ENCODE assay signal across 10 cellular contexts in genomic region chr1:161096514-161096913, GRCh38. TPM values are rescaled to one million over a fixed set of nuclear protein-coding genes. Genes with fewer than 3 reads are reported as not detected.
A peak's percentile ranks its signal among the peaks of the same experiment; 100 is the strongest.
DNase-seq lines count a peak whose midpoint lies in the region; ATAC-seq and TF ChIP-seq lines count a peak whose summit lies in the region.
"Had no signal": no experiment of that assay in that cellular context is flagged by ENCODE, and none has a peak within 500 bp of the region (broad histone marks: within the 10 kb centered on the region; RNA-seq: fewer than 3 reads in every experiment).

No MANE protein-coding gene starts in this region.

- intact Hi-C loops in posterior cingulate gyrus (cut with DNase I), result loop anchor here (5.0 kb wide), 4 partner anchors 36 to 369 kb away; partner anchors contain the start of genes DEDD and USF1

- H4K20me1 ChIP-seq in smooth muscle cell (ENCODE audit: low read depth), result no peaks in the 10 kb centered on the region

- CTCF ChIA-PET in T-cell (lab: Charles Lee), result interaction anchor here (0.6 to 3.2 kb wide), 11 partner anchors 14 to 99 kb away, joined by 3 to 25 read pairs (median 12); partner anchors contain the start of genes TSTD1 (in 2 of the 2), ARHGAP30 (in 1 of the 2) and USF1 (in 1 of the 2)

- TF ChIP-seq CTCF in foreskin keratinocyte (conservative IDR thresholded peaks at IDR 0.05) (no peak), smooth muscle cell (IDR thresholded peaks at IDR 0.05; ENCODE audit: borderline replicate concordance, insufficient read depth, poor library complexity, severe bottlenecking) (no peak)

- POLR2A ChIA-PET in T-cell (lab: Charles Lee), result interaction anchor here in 1 of 2 donors (1.1 kb wide), 1 partner anchor 51 kb away, joined by 3 read pairs; the partner anchor contains the start of gene USF1

- H3K9me3 Mint-ChIP-seq in T-cell, result no peaks in the 10 kb centered on the region
- no peaks in the 10 kb centered on the region for H3K9me3 Mint-ChIP-seq in activated T-cell treated with anti-CD3 and anti-CD28 coated beads, Interleukin-2, amount 50 U/mL, for 72 hours

- H3K4me3 Mint-ChIP-seq in T-cell, result no peak overlapping the region
- no peak overlapping the region for H3K4me3 Mint-ChIP-seq in activated T-cell treated with anti-CD3 and anti-CD28 coated beads, Interleukin-2, amount 50 U/mL, for 72 hours

- H3K4me3 ChIP-seq in smooth muscle cell, result no peak overlapping the region
- H3K4me3 ChIP-seq: pancreas had no signal

- H3K36me3 Mint-ChIP-seq in T-cell, result peaks cover 5% of the 10 kb centered on the region
- peaks cover 2 to 4% of the 10 kb centered on the region in 2 donors for H3K36me3 Mint-ChIP-seq in activated T-cell treated with anti-CD3 and anti-CD28 coated beads, Interleukin-2, amount 50 U/mL, for 72 hours (ENCODE audit: insufficient read depth in 2 of 2)

- H2AFZ ChIP-seq in smooth muscle cell (ENCODE audit: low read depth), result peak overlapping the region; percentile 34

- DNase-seq in T-cell (no peak), foreskin keratinocyte (peak; percentile 31 to 68), smooth muscle cell (lab: John Stamatoyannopoulos, UW; ENCODE audit: unreplicated experiment) (no peak), posterior cingulate gyrus (no peak)
- DNase-seq in activated T-cell treated with anti-CD3 and anti-CD28 coated beads, Interleukin-2, amount 50 U/mL, for 72 hours, result no peak
- DNase-seq: pancreas had no signal

- no peaks in the 10 kb centered on the region for H3K27me3 ChIP-seq in foreskin keratinocyte
- no peaks in the 10 kb centered on the region for H3K27me3 ChIP-seq in smooth muscle cell (ENCODE audit: low read depth)
- H3K27me3 ChIP-seq: pancreas had no signal

- no peak overlapping the region for H3K9ac ChIP-seq in smooth muscle cell (ENCODE audit: low read depth)

- H3K27ac ChIP-seq in foreskin keratinocyte, result no peak overlapping the region
- H3K27ac ChIP-seq in smooth muscle cell (ENCODE audit: low read depth), result peak overlapping the region; percentile 56

- H3K79me2 ChIP-seq in smooth muscle cell (ENCODE audit: low read depth), result no peaks in the 10 kb centered on the region

- H3K4me1 ChIP-seq in foreskin keratinocyte, result peaks cover 17% of the 10 kb centered on the region
- H3K4me1 ChIP-seq in smooth muscle cell (ENCODE audit: low read depth), result peaks cover 7% of the 10 kb centered on the region

- peaks cover 0 to 3% of the 10 kb centered on the region in 2 donors for H3K27me3 Mint-ChIP-seq in T-cell
- no peaks in the 10 kb centered on the region for H3K27me3 Mint-ChIP-seq in activated T-cell treated with anti-CD3 and anti-CD28 coated beads, Interleukin-2, amount 50 U/mL, for 72 hours (ENCODE audit: low read depth)

- peak overlapping the region; percentile 85 to 93 for H3K27ac Mint-ChIP-seq in T-cell
- no peak overlapping the region for H3K27ac Mint-ChIP-seq in activated T-cell treated with anti-CD3 and anti-CD28 coated beads, Interleukin-2, amount 50 U/mL, for 72 hours

- ATAC-seq in GM18870 (IDR thresholded peaks at IDR 0.05; ENCODE audit: unreplicated experiment) (peak; percentile 9), T-cell (replicated peaks in 1 of 4) (no peak), foreskin keratinocyte (peak; percentile 31), GM21576 (IDR thresholded peaks at IDR 0.05; ENCODE audit: unreplicated experiment) (no peak), GM21528 (IDR thresholded peaks at IDR 0.05; ENCODE audit: low FRiP score, unreplicated experiment) (no peak)
- no peak for ATAC-seq in activated T-cell treated with anti-CD3 and anti-CD28 coated beads, Interleukin-2, amount 50 U/mL, for 72 hours (replicated peaks in 1 of 2)
- ATAC-seq: activated CD4-positive, CD25-positive, alpha-beta regulatory T cell treated with anti-CD3 and anti-CD28 coated beads, Interleukin-2, amount 50 U/mL, for 24 hours had no signal

- H3K4me2 ChIP-seq in smooth muscle cell, result peak overlapping the region; percentile 70

- H3K4me1 Mint-ChIP-seq in T-cell, result peaks cover 24 to 36% (median 29%) of the 10 kb centered on the region in 3 donors
- H3K4me1 Mint-ChIP-seq in activated T-cell treated with anti-CD3 and anti-CD28 coated beads, Interleukin-2, amount 50 U/mL, for 72 hours (ENCODE audit: low read depth), result peaks cover 59% of the 10 kb centered on the region

- peaks cover 19% of the 10 kb centered on the region for H3F3A ChIP-seq in smooth muscle cell (ENCODE audit: low read depth)

- WGBS in smooth muscle cell (ENCODE audit: low lambda C conversion rate), result 39% methylated on average over 1 of the region's 1 CpG

- no peaks in the 10 kb centered on the region for H3K9me3 ChIP-seq in smooth muscle cell (replicated peaks; ENCODE audit: low read depth)
- H3K9me3 ChIP-seq: pancreas had no signal

- no peaks in the 10 kb centered on the region for H3K36me3 ChIP-seq in smooth muscle cell (ENCODE audit: low read depth)

RNA-seq across cellular contexts. Expression of gene KLHDC9, which starts 1.6 kb away (rescaled TPM):
- 1 to 10 TPM in 1 of 5 donors, under 1 TPM in 2, not detected in 2; 0.82 to 1.6 (median 0.86) TPM for total RNA-seq in T-cell
- total RNA-seq in foreskin keratinocyte, result 1.3 and 2.0 TPM in 2 replicates
- 1.7 and 1.8 TPM in 2 replicates for polyA plus RNA-seq in foreskin keratinocyte
- total RNA-seq in smooth muscle cell, result 2.2 and 10.0 TPM in 2 replicates
- 3.3 and 4.6 TPM in 2 replicates for polyA plus RNA-seq in smooth muscle cell
- total RNA-seq in activated T-cell treated with anti-CD3 and anti-CD28 coated beads, Interleukin-2, amount 50 U/mL, for 72 hours, result 1 to 10 TPM; 5.7 to 7.1 TPM

RNA-seq across cellular contexts. Expression of gene NECTIN4, which starts 7.2 kb away (rescaled TPM):
- total RNA-seq in T-cell (under 1 TPM in 1 of 5 donors, not detected in 4; 0.06 TPM), foreskin keratinocyte (0.67 and 1.2 TPM in 2 replicates), smooth muscle cell (18.2 and 27.6 TPM in 2 replicates)
- polyA plus RNA-seq in foreskin keratinocyte (0.19 and 0.39 TPM in 2 replicates), smooth muscle cell (12.7 and 32.8 TPM in 2 replicates)
- total RNA-seq in activated T-cell treated with anti-CD3 and anti-CD28 coated beads, Interleukin-2, amount 50 U/mL, for 72 hours, result under 1 TPM in 1 of 2 donors, not detected in 1; 0.31 TPM

RNA-seq across cellular contexts. Expression of gene PFDN2, which starts 21.3 kb away (rescaled TPM):
- total RNA-seq in T-cell (10 to 100 TPM; 32.4 to 48.3 (median 42.1) TPM), foreskin keratinocyte (105 and 127 TPM in 2 replicates), smooth muscle cell (49.0 and 82.0 TPM in 2 replicates)
- polyA plus RNA-seq in foreskin keratinocyte (251 and 255 TPM in 2 replicates), smooth muscle cell (139 and 150 TPM in 2 replicates)
- 100 to 1,000 TPM; 117 to 122 TPM for total RNA-seq in activated T-cell treated with anti-CD3 and anti-CD28 coated beads, Interleukin-2, amount 50 U/mL, for 72 hours

RNA-seq across cellular contexts. Expression of gene NIT1, which starts 21.4 kb away (rescaled TPM):
- total RNA-seq in T-cell (10 to 100 TPM; 23.4 to 44.7 (median 41.7) TPM), foreskin keratinocyte (40.5 and 45.9 TPM in 2 replicates), smooth muscle cell (33.6 and 37.2 TPM in 2 replicates)
- polyA plus RNA-seq in foreskin keratinocyte (46.1 and 46.3 TPM in 2 replicates), smooth muscle cell (37.6 and 53.0 TPM in 2 replicates)
- 10 to 100 TPM; 82.0 to 87.2 TPM for total RNA-seq in activated T-cell treated with anti-CD3 and anti-CD28 coated beads, Interleukin-2, amount 50 U/mL, for 72 hours

RNA-seq across cellular contexts. Expression of gene ARHGAP30, which starts 26.8 kb away (rescaled TPM):
- 100 to 1,000 TPM; 193 to 299 (median 279) TPM for total RNA-seq in T-cell
- total RNA-seq in foreskin keratinocyte, result not detected in 2 replicates
- polyA plus RNA-seq in foreskin keratinocyte, result not detected in 2 replicates
- total RNA-seq in smooth muscle cell, result 0.90 and 1.2 TPM in 2 replicates
- polyA plus RNA-seq in smooth muscle cell, result 0.13 and 1.1 TPM in 2 replicates
- 100 to 1,000 TPM; 192 to 198 TPM for total RNA-seq in activated T-cell treated with anti-CD3 and anti-CD28 coated beads, Interleukin-2, amount 50 U/mL, for 72 hours

Comparison
In these comparisons a context has a peak if more than half of its experiments do, and no peak if none do; other contexts are left out.
1. ATAC-seq: peak in GM18870 (single experiment) and foreskin keratinocyte (single experiment); none in T-cell (0 of 4), GM21576 (single experiment), GM21528 (single experiment) and activated T-cell treated with anti-CD3 and anti-CD28 coated beads, Interleukin-2, amount 50 U/mL, for 72 hours (0 of 2).
2. DNase-seq: peak in foreskin keratinocyte (2 of 2); none in T-cell (0 of 34), smooth muscle cell (single experiment), activated T-cell treated with anti-CD3 and anti-CD28 coated beads, Interleukin-2, amount 50 U/mL, for 72 hours (0 of 2) and posterior cingulate gyrus (0 of 10).